ENCODE assay signal across 10 cellular contexts in genomic region chr12:93679308-93679933, GRCh38. TPM values are rescaled to one million over a fixed set of nuclear protein-coding genes. Genes with fewer than 3 reads are reported as not detected.
A peak's percentile ranks its signal among the peaks of the same experiment; 100 is the strongest.
DNase-seq lines count a peak whose midpoint lies in the region; ATAC-seq and TF ChIP-seq lines count a peak whose summit lies in the region.
"Had no signal": no experiment of that assay in that cellular context is flagged by ENCODE, and none has a peak within 500 bp of the region (broad histone marks: within the 10 kb centered on the region; RNA-seq: fewer than 3 reads in every experiment).

No MANE protein-coding gene starts in this region.

- DNase-seq in Right ventricle myocardium inferior (ENCODE audit: missing footprints), result peak; percentile 57
- DNase-seq in cardiac septum (ENCODE audit: low spot score), result no peak
- DNase-seq in ascending aorta (ENCODE audit: low spot score in 2 of 2), result no peak
- DNase-seq in mesothelial cell of epicardium (ENCODE audit: low spot score in 2 of 2, unreplicated experiment in 2 of 2), result no peak
- no peak for DNase-seq in vagina (ENCODE audit: extremely low spot score in 2 of 2)
- DNase-seq in NCI-H2081 treated with DMSO at 0.1 percent for 48 hours (lab: John Stamatoyannopoulos, UW), result no peak
- DNase-seq in GM19238 (ENCODE audit: insufficient read length, low spot score), result no peak
- DNase-seq in SIG-M5 (lab: John Stamatoyannopoulos, UW), result no peak
- DNase-seq: central memory CD4-positive, alpha-beta T cell; NCI-H2171 treated with DMSO at 0.1 percent for 48 hours had no signal

- peak overlapping the region; percentile 13 to 98 for H3K27ac ChIP-seq in ascending aorta
- peak overlapping the region; percentile 93 for H3K27ac ChIP-seq in vagina

- H3K36me3 ChIP-seq in ascending aorta (no peaks in the 10 kb centered on the region), vagina (no peaks in the 10 kb centered on the region)

- H3K4me3 ChIP-seq in ascending aorta (peak overlapping the region in 1 of 2 donors; percentile 32), vagina (no peak overlapping the region)

- no peaks in the 10 kb centered on the region for H3K36me3 Mint-ChIP-seq in mesothelial cell of epicardium

- TF ChIP-seq POLR2A in vagina (IDR thresholded peaks at IDR 0.05), result no peak

- no peaks in the 10 kb centered on the region for H3K9me3 Mint-ChIP-seq in mesothelial cell of epicardium

- peak overlapping the region; percentile 34 for H3K4me3 Mint-ChIP-seq in mesothelial cell of epicardium

- intact Hi-C loops in Right ventricle myocardium inferior (cut with DNase I), result loop anchor here (5.0 to 10.0 kb wide), 4 partner anchors 87 to 313 kb away; no protein-coding TSS in a partner anchor
- intact Hi-C loops in cardiac septum (cut with DNase I), result loop anchor here (2.0 to 10.0 kb wide), 6 partner anchors 63 to 423 kb away; no protein-coding TSS in a partner anchor
- intact Hi-C loops in ascending aorta (cut with DNase I), result loop anchor here (5.0 kb wide), 4 partner anchors 98 to 398 kb away; no protein-coding TSS in a partner anchor
- intact Hi-C loops in vagina (cut with DNase I), result loop anchor here (5.0 kb wide), 1 partner anchor 107 kb away; the partner anchor contains the start of gene SOCS2

- peak; percentile 66 for ATAC-seq in Right ventricle myocardium inferior

- no peaks in the 10 kb centered on the region for H3K27me3 ChIP-seq in ascending aorta
- H3K27me3 ChIP-seq in vagina, result no peaks in the 10 kb centered on the region

- H3K27ac Mint-ChIP-seq in mesothelial cell of epicardium, result peak overlapping the region; percentile 2

- no peaks in the 10 kb centered on the region for H3K27me3 Mint-ChIP-seq in mesothelial cell of epicardium (ENCODE audit: low read depth)

- H3K4me1 ChIP-seq in ascending aorta (peaks cover 1 to 30% of the 10 kb centered on the region in 2 donors), vagina (peaks cover 62% of the 10 kb centered on the region)

- TF ChIP-seq CTCF in ascending aorta (IDR thresholded peaks at IDR 0.05), result no peak
- no peak for TF ChIP-seq CTCF in mesothelial cell of epicardium (IDR thresholded peaks at IDR 0.05; ENCODE audit: unreplicated experiment)
- TF ChIP-seq CTCF in vagina (IDR thresholded peaks at IDR 0.05), result no peak

- no peaks in the 10 kb centered on the region for H3K9me3 ChIP-seq in ascending aorta
- H3K9me3 ChIP-seq in vagina, result no peaks in the 10 kb centered on the region

- peaks cover 21% of the 10 kb centered on the region for H3K4me1 Mint-ChIP-seq in mesothelial cell of epicardium

RNA-seq across cellular contexts. Expression of gene CRADD, which starts 2.2 kb away (rescaled TPM):
- total RNA-seq in Right ventricle myocardium inferior (40.3 TPM), cardiac septum (50.8 TPM), ascending aorta (not detected), mesothelial cell of epicardium (6.3 to 7.0 TPM (median 6.6 TPM) in 3 replicates), vagina (40.8 TPM)
